9 cellular contexts compared by ENCODE assay signal in the genomic region with DNA sequence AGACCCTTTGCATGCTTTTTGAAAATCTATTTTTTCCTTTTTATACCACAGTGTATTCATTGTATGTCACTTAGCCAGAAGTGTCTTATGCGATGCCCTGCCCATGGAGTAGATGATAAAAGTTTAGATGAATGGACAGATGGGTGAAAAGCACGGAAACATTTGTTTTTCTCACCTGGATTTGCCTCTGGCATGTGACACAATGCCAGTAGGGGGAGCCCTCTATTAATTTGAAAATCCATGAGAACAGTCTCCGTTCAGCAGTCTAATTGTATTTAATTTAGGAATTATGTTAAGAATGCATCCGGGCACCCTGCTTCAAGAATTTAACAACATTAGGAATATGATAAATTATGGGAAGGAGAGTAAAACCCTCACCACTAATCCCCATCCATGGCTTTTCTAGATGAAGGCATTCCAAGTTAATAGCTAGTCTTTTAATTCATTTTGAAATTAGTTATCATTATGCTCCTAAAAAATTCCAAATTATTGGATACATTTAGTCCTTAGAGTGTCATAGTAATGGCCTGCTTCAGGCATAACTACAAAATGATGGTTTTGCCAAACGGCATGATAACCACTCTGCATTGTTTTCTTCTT. TPM values are rescaled to one million over a fixed set of nuclear protein-coding genes. Genes with fewer than 3 reads are reported as not detected.
DNase-seq lines count a peak whose midpoint lies in the region; ATAC-seq and TF ChIP-seq lines count a peak whose summit lies in the region.
"Had no signal": no experiment of that assay in that cellular context is flagged by ENCODE, and none has a peak within 500 bp of the region (broad histone marks: within the 10 kb centered on the region; RNA-seq: fewer than 3 reads in every experiment).

No MANE protein-coding gene starts in this region.

- BruUV-seq in PC-3 (replicated peaks; lab: Mats Ljungman, UMichigan): no TSS peak

- TF ChIP-seq CTCF in AG04450 (IDR thresholded peaks at IDR 0.05; ENCODE audit: low read depth, low read length) (peak; percentile 81), GM12873 (IDR thresholded peaks at IDR 0.05; ENCODE audit: insufficient read depth, low read depth, low read length, missing control alignments) (peak; percentile 60), PC-3 (conservative IDR thresholded peaks at IDR 0.05; ENCODE audit: low read depth, low read length) (peak; percentile 88), testis (IDR thresholded peaks at IDR 0.05) (peak; percentile 23 to 69 (median 46))

- POLR2A ChIA-PET in AG04450 (lab: Yijun Ruan, JAX): no interaction called here
- POLR2A ChIA-PET in PC-3 (lab: Charles Lee; ENCODE audit: unreplicated experiment): no interaction called here

- H3K27me3 ChIP-seq in AG04450 (ENCODE audit: control insufficient read depth, insufficient read depth, low read length) (no peaks in the 10 kb centered on the region), PC-3 (ENCODE audit: low read length) (no peaks in the 10 kb centered on the region), testis (no peaks in the 10 kb centered on the region)

- H3K9me3 ChIP-seq in AG04450 (ENCODE audit: control insufficient read depth, insufficient read depth, low read length) (no peaks in the 10 kb centered on the region), PC-3 (ENCODE audit: low read length) (no peaks in the 10 kb centered on the region), testis (no peaks in the 10 kb centered on the region)

- peaks cover 4% of the 10 kb centered on the region for H3F3A ChIP-seq in PC-3 (ENCODE audit: low read length, unreplicated experiment)

- no peak for TF ChIP-seq POLR2A in testis (IDR thresholded peaks at IDR 0.05)

- intact Hi-C loops in PC-3 (cut with micrococcal nuclease): loop anchor here (1.0 kb wide), 1 partner anchor 27 kb away; no protein-coding TSS in a partner anchor
- intact Hi-C loops in testis (cut with DNase I; ENCODE audit: low total_unique reads): no loop called here

- H3K79me2 ChIP-seq in PC-3 (ENCODE audit: low read length): no peaks in the 10 kb centered on the region

- DNase-seq in AG04450 (ENCODE audit: low read depth, low spot score): no peak
- DNase-seq in PC-3: peak; percentile 59
- DNase-seq in fibroblast of peridontal ligament (ENCODE audit: extremely low read depth): peak; percentile 57
- DNase-seq in testis: peak; percentile 23
- DNase-seq in activated T-cell treated with anti-CD3 and anti-CD28 coated beads, Interleukin-2, amount 50 U/mL, for 48 hours: no peak

- H3K4me1 ChIP-seq in PC-3 (ENCODE audit: insufficient read depth, low read length): peaks cover 7% of the 10 kb centered on the region
- H3K4me1 ChIP-seq in testis: no peaks in the 10 kb centered on the region

- no peak overlapping the region for H3K9ac ChIP-seq in PC-3 (ENCODE audit: low read length)

- 52 to 59% methylated on average over 5 of the region's 5 CpGs for WGBS in testis, 2 donors

- ATAC-seq in PC-3 (peak; percentile 67), HG03439 (IDR thresholded peaks at IDR 0.05; ENCODE audit: unreplicated experiment) (no peak), GM19328 (IDR thresholded peaks at IDR 0.05; ENCODE audit: unreplicated experiment) (no peak)

- H3K27ac ChIP-seq in AG04450 (ENCODE audit: low read depth, low read length) (no peak overlapping the region), PC-3 (ENCODE audit: low read length) (no peak overlapping the region), testis (no peak overlapping the region)
- H3K27ac ChIP-seq: epithelial cell of prostate had no signal

- H4K20me1 ChIP-seq in PC-3 (ENCODE audit: low read length): no peaks in the 10 kb centered on the region

- no peak overlapping the region for H3K4me3 ChIP-seq in AG04450 (ENCODE audit: low read depth, low read length)
- no peak overlapping the region for H3K4me3 ChIP-seq in PC-3 (ENCODE audit: low read length)
- H3K4me3 ChIP-seq in testis: no peak overlapping the region

- H2AFZ ChIP-seq in PC-3 (ENCODE audit: low read length): no peak overlapping the region

- CTCF ChIA-PET in AG04450 (lab: Charles Lee) (interaction anchor here (0.5 to 11.9 kb wide), 41 partner anchors 10 to 455 kb away, joined by 3 to 249 read pairs (median 4); a partner anchor contains a TSS), PC-3 (lab: Charles Lee) (interaction anchor here (1.1 kb wide), 1 partner anchor 26 kb away, joined by 8 read pairs; no protein-coding TSS in a partner anchor)

- H3K4me2 ChIP-seq in PC-3 (ENCODE audit: low read length): no peak overlapping the region

- no peaks in the 10 kb centered on the region for H3K36me3 ChIP-seq in PC-3 (ENCODE audit: low read depth, low read length)
- H3K36me3 ChIP-seq in testis (ENCODE audit: low read depth, missing control alignments): no peaks in the 10 kb centered on the region

- no peaks in the 10 kb centered on the region for H3K9me2 ChIP-seq in PC-3 (replicated peaks; ENCODE audit: low read length)

RNA-seq across cellular contexts. Expression of a gene that starts 55.3 kb away (rescaled TPM):
- polyA plus RNA-seq in AG04450 (2011; rRNA removed): 35.0 and 36.5 TPM in 2 replicates
- 21.2 and 25.0 TPM in 2 replicates for polyA minus RNA-seq in AG04450 (2011; rRNA and poly(A)+ RNA removed)
- 55.5 and 60.2 TPM in 2 replicates for total RNA-seq in PC-3 (2014; rRNA removed)
- total RNA-seq in testis: 10 to 100 TPM; 39.9 to 45.8 TPM
- polyA plus RNA-seq in testis (ENCODE audit: insufficient read depth, low read depth, low replicate concordance): 45.4 TPM

Comparison
In these comparisons a context has a peak if more than half of its experiments do, and no peak if none do; other contexts are left out.
1. DNase-seq: peak in PC-3 (single experiment), fibroblast of peridontal ligament (single experiment) and testis (single experiment); none in AG04450 (single experiment) and activated T-cell treated with anti-CD3 and anti-CD28 coated beads, Interleukin-2, amount 50 U/mL, for 48 hours (0 of 2).
2. Peak in every context shown above with its lines, with median percentiles within 50 percentile points of each other: CTCF ChIP-seq.